1 cellular context compared by ENCODE assay signal in genomic region chr19:38648789-38649304, GRCh38.
A peak's percentile ranks its signal among the peaks of the same experiment; 100 is the strongest.
TF ChIP-seq lines count a peak whose summit lies in the region.

No MANE protein-coding gene starts in this region.

TF ChIP-seq in H1, 55 proteins besides CTCF, POLR2A, EP300 and RAD21:
- no peak for TF ChIP-seq CHD2 (IDR thresholded peaks at IDR 0.05; ENCODE audit: low read length)
- TF ChIP-seq CHD1 (IDR thresholded peaks at IDR 0.05; ENCODE audit: low read depth, low read length), result 0 out of 2 replicates have a peak, but pooled peaks have one; percentile 35
- no peak for TF ChIP-seq SP1 (IDR thresholded peaks at IDR 0.05; ENCODE audit: low read depth, low read length)
- TF ChIP-seq E2F6 (IDR thresholded peaks at IDR 0.05), result no peak
- TF ChIP-seq SIN3A (conservative IDR thresholded peaks at IDR 0.05 in 1 of 2, IDR thresholded peaks at IDR 0.05 in 1 of 2; ENCODE audit: low read depth in 1 of 2, low read length in 2 of 2), result peak in 1 of 2 experiments; percentile 28; a peak in 1 of 4 replicates
- no peak for TF ChIP-seq CREB1 (IDR thresholded peaks at IDR 0.05)
- TF ChIP-seq HDAC2 (IDR thresholded peaks at IDR 0.05; ENCODE audit: borderline replicate concordance in 1 of 2, low read depth in 2 of 2, low read length in 2 of 2), result no peak
- no peak for TF ChIP-seq ZNF274 (IDR thresholded peaks at IDR 0.05; ENCODE audit: borderline replicate concordance, extremely low read depth, low read length)
- peak; percentile 49; the same call in 1 of the 2 replicates for TF ChIP-seq POLR2AphosphoS5 (IDR thresholded peaks at IDR 0.05; ENCODE audit: low read depth, low read length)
